ENCODE assay signal across 12 cellular contexts in the genomic region with DNA sequence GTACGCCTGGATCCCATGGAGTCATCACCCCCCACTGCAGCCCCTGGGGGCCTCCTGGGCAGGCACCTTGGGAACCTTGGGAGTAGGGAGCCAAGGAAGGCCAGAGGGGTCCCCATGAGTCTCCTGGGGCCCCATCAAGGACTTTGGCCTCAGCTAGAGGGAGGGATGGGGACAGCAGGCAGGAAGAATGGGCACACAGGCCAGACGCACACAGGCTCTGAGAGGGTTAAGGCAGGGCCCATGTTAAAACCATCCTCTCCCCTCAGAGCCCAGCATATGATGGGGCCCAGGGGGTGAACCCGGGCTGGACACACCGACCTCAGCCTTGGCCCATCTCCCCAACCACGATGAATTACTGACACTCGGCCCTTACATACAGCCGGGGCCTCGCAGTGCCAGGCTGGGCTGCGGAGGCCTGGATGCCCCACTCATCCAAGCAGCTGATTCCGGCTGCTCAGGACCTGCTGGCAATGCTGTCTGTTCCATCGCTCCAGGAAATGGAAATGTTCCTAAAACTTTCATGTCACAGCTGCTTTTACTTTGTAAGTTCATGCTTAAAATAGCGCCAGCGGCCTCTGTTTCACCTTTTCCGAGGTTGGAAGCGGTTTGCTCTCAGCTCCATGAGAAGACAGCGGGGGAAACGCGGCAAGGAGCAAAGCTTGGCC. TPM values are rescaled to one million over a fixed set of nuclear protein-coding genes. Genes with fewer than 3 reads are reported as not detected.
DNase-seq lines count a peak whose midpoint lies in the region; ATAC-seq and TF ChIP-seq lines count a peak whose summit lies in the region.
"Had no signal": no experiment of that assay in that cellular context is flagged by ENCODE, and none has a peak within 500 bp of the region (broad histone marks: within the 10 kb centered on the region; RNA-seq: fewer than 3 reads in every experiment).

No MANE protein-coding gene starts in this region.

- H3K27ac Mint-ChIP-seq in natural killer cell treated with Interleukin-12 subunit alpha and Interleukin-12 subunit beta and Interleukin-15 and Interleukin-18, amount 100 ng/mL, for 72 hours = no peak overlapping the region
- no peak overlapping the region for H3K27ac Mint-ChIP-seq in natural killer cell
- H3K27ac Mint-ChIP-seq: activated CD4-positive, alpha-beta T cell treated with anti-CD3 and anti-CD28 coated beads, Interleukin-2, amount 10 ng/mL, durations not matched to agents 24 days and 14 days; CD4-positive, alpha-beta T cell had no signal

- WGBS in aorta, 2 donors = 12 to 13% methylated on average over 18 of the region's 18 CpGs

- H3K36me3 Mint-ChIP-seq in natural killer cell treated with Interleukin-12 subunit alpha and Interleukin-12 subunit beta and Interleukin-15 and Interleukin-18, amount 100 ng/mL, for 72 hours = no peaks in the 10 kb centered on the region
- H3K36me3 Mint-ChIP-seq in natural killer cell = no peaks in the 10 kb centered on the region

- H4K20me1 ChIP-seq in osteoblast (ENCODE audit: insufficient read depth, low read length) = no peaks in the 10 kb centered on the region

- H3K4me1 Mint-ChIP-seq in natural killer cell treated with Interleukin-12 subunit alpha and Interleukin-12 subunit beta and Interleukin-15 and Interleukin-18, amount 100 ng/mL, for 72 hours (ENCODE audit: low read depth in 2 of 2) = no peaks in the 10 kb centered on the region
- no peaks in the 10 kb centered on the region for H3K4me1 Mint-ChIP-seq in natural killer cell
- H3K4me1 Mint-ChIP-seq: activated CD4-positive, alpha-beta T cell treated with anti-CD3 and anti-CD28 coated beads, Interleukin-2, amount 10 ng/mL, durations not matched to agents 24 days and 14 days had no signal

- ATAC-seq in natural killer cell treated with Interleukin-12 subunit alpha and Interleukin-12 subunit beta and Interleukin-15 and Interleukin-18, amount 100 ng/mL, for 72 hours = no peak
- ATAC-seq in natural killer cell (no peak), aorta (ENCODE audit: low FRiP score) (peak; percentile 16)

- peaks cover 6 to 9% of the 10 kb centered on the region in 2 donors for H3K27me3 Mint-ChIP-seq in natural killer cell treated with Interleukin-12 subunit alpha and Interleukin-12 subunit beta and Interleukin-15 and Interleukin-18, amount 100 ng/mL, for 72 hours
- H3K27me3 Mint-ChIP-seq in natural killer cell (ENCODE audit: low read depth in 2 of 2) = peaks cover 7 to 10% of the 10 kb centered on the region in 2 donors

- intact Hi-C loops in natural killer cell (cut with micrococcal nuclease) = no loop called here
- intact Hi-C loops in aorta (cut with DNase I) = no loop called here

- no peak for TF ChIP-seq CTCF in natural killer cell (IDR thresholded peaks at IDR 0.05)
- TF ChIP-seq CTCF in osteoblast (IDR thresholded peaks at IDR 0.05; ENCODE audit: extremely low read depth, low read depth, low read length) = no peak

- H3K4me3 ChIP-seq in osteoblast (ENCODE audit: insufficient read depth, low read length) (no peak overlapping the region), aorta (ENCODE audit: low read length in 2 of 2) (no peak overlapping the region)

- H3K27ac ChIP-seq in osteoblast (ENCODE audit: low read depth, low read length) = no peak overlapping the region
- H3K27ac ChIP-seq in aorta (ENCODE audit: low read depth in 1 of 2, low read length in 2 of 2) = peak overlapping the region; percentile 80 to 85

- peak; percentile 56 for DNase-seq in natural killer cell treated with Interleukin-12 subunit alpha and Interleukin-12 subunit beta and Interleukin-15 and Interleukin-18, amount 100 ng/mL, for 72 hours (ENCODE audit: low spot score)
- no peak for DNase-seq in natural killer cell
- peak; percentile 58 for DNase-seq in fibroblast of the conjunctiva (ENCODE audit: low read depth)
- DNase-seq in osteoblast (ENCODE audit: insufficient read length, low spot score, missing footprints) = peak; percentile 64
- DNase-seq in aorta = peak; percentile 71 to 82
- no peak for DNase-seq in activated effector memory CD4-positive, alpha-beta T cell treated with Interleukin-2 at 50 U/mL for 16 hours
- no peak for DNase-seq in HCEC 1CT
- no peak for DNase-seq in NCI-H128 (lab: John Stamatoyannopoulos, UW; ENCODE audit: unreplicated experiment)
- DNase-seq: activated CD4-positive, alpha-beta T cell treated with anti-CD3 and anti-CD28 coated beads, Interleukin-2, amount 10 ng/mL, durations not matched to agents 24 days and 14 days; NCI-H1417 treated with DMSO at 0.1 percent for 48 hours; stimulated activated CD4-positive, alpha-beta T cell treated with anti-CD3 and anti-CD28 coated beads, Interleukin-1b, Interleukin-23, amount 100 ng/mL, for 48 hours had no signal

- peaks cover 26% of the 10 kb centered on the region for H3K4me1 ChIP-seq in osteoblast (ENCODE audit: insufficient read depth, low read length)
- peaks cover 0 to 3% of the 10 kb centered on the region in 2 donors for H3K4me1 ChIP-seq in aorta (ENCODE audit: control insufficient read depth in 1 of 2, insufficient read depth in 2 of 2, low read length in 2 of 2)

- H3K36me3 ChIP-seq in osteoblast (ENCODE audit: insufficient read depth, low read length) (no peaks in the 10 kb centered on the region), aorta (ENCODE audit: control insufficient read depth in 1 of 2, insufficient read depth in 2 of 2, low read length in 1 of 2) (no peaks in the 10 kb centered on the region)

- no peaks in the 10 kb centered on the region for H3K27me3 ChIP-seq in osteoblast (ENCODE audit: insufficient read depth, low read length)
- H3K27me3 ChIP-seq in aorta (ENCODE audit: control insufficient read depth in 1 of 2, insufficient read depth in 2 of 2, low read length in 1 of 2) = no peaks in the 10 kb centered on the region

- no peak overlapping the region for H3K4me2 ChIP-seq in osteoblast (ENCODE audit: insufficient read depth, low read length)

- H3K4me3 Mint-ChIP-seq in natural killer cell treated with Interleukin-12 subunit alpha and Interleukin-12 subunit beta and Interleukin-15 and Interleukin-18, amount 100 ng/mL, for 72 hours = no peak overlapping the region
- H3K4me3 Mint-ChIP-seq in natural killer cell = no peak overlapping the region
- H3K4me3 Mint-ChIP-seq: activated CD4-positive, alpha-beta T cell treated with anti-CD3 and anti-CD28 coated beads, Interleukin-2, amount 10 ng/mL, durations not matched to agents 24 days and 14 days; CD4-positive, alpha-beta T cell had no signal

- H3K9me3 ChIP-seq in osteoblast (ENCODE audit: low read depth, low read length) (no peaks in the 10 kb centered on the region), aorta (ENCODE audit: control insufficient read depth, low read length) (no peaks in the 10 kb centered on the region)

- no peaks in the 10 kb centered on the region for H3K79me2 ChIP-seq in osteoblast (ENCODE audit: insufficient read depth, low read length)

- peak overlapping the region; percentile 67 for H2AFZ ChIP-seq in osteoblast (ENCODE audit: low read length)

- no peaks in the 10 kb centered on the region for H3K9me3 Mint-ChIP-seq in natural killer cell treated with Interleukin-12 subunit alpha and Interleukin-12 subunit beta and Interleukin-15 and Interleukin-18, amount 100 ng/mL, for 72 hours
- H3K9me3 Mint-ChIP-seq in natural killer cell = no peaks in the 10 kb centered on the region
- H3K9me3 Mint-ChIP-seq: activated CD4-positive, alpha-beta T cell treated with anti-CD3 and anti-CD28 coated beads, Interleukin-2, amount 10 ng/mL, durations not matched to agents 24 days and 14 days; CD4-positive, alpha-beta T cell had no signal

RNA-seq across cellular contexts. Expression of a gene that starts 17.3 kb away (rescaled TPM):
- total RNA-seq in natural killer cell treated with Interleukin-12 subunit alpha and Interleukin-12 subunit beta and Interleukin-15 and Interleukin-18, amount 100 ng/mL, for 72 hours = 10 to 100 TPM; 14.8 to 18.6 TPM
- 10 to 100 TPM; 12.6 to 38.6 (median 18.6) TPM for total RNA-seq in natural killer cell
- 20.9 and 22.8 TPM in 2 replicates for total RNA-seq in osteoblast
- total RNA-seq in aorta = 100 to 1,000 TPM in 1 of 2 donors, 10 to 100 TPM in 1; 66.4 to 112 TPM
- polyA plus RNA-seq in aorta = 10 to 100 TPM; 37.7 to 43.4 TPM

Comparison
In these comparisons a context has a peak if more than half of its experiments do, and no peak if none do; other contexts are left out.
1. DNase-seq: peak in natural killer cell treated with Interleukin-12 subunit alpha and Interleukin-12 subunit beta and Interleukin-15 and Interleukin-18, amount 100 ng/mL, for 72 hours (single experiment), fibroblast of the conjunctiva (single experiment), osteoblast (single experiment) and aorta (2 of 2); none in natural killer cell (single experiment), activated effector memory CD4-positive, alpha-beta T cell treated with Interleukin-2 at 50 U/mL for 16 hours (single experiment), HCEC 1CT (single experiment) and NCI-H128 (single experiment).